Comparison of ENCODE assay signal across 18 cellular contexts in genomic region chr5:143078971-143079370, GRCh38.
DNase-seq lines count a peak whose midpoint lies in the region; ATAC-seq, FAIRE-seq and TF ChIP-seq lines count a peak whose summit lies in the region.
"Had no signal": no experiment of that assay in that cellular context is flagged by ENCODE, and none has a peak within 500 bp of the region (broad histone marks: within the 10 kb centered on the region; RNA-seq: fewer than 3 reads in every experiment).

No MANE protein-coding gene starts in this region.

- dilution Hi-C loops in keratinocyte (cut with MboI; ENCODE audit: extremely low pct_ligation_motif_present, low sequenced_read_pairs) = no loop called here

- no peak overlapping the region for H3K27ac Mint-ChIP-seq in endodermal cell
- H3K27ac Mint-ChIP-seq: CD4-positive, alpha-beta memory T cell had no signal

- 89% methylated on average over 2 of the region's 2 CpGs; no CpG with 5 or more reads in 1 of the 2 experiments for WGBS in endodermal cell (ENCODE audit: insufficient coverage in 1 of 2, insufficient read length in 1 of 2), 2 experiments
- WGBS in pancreas, 2 donors = 91 to 96% methylated on average over 2 of the region's 2 CpGs

- no peaks in the 10 kb centered on the region for H4K20me1 ChIP-seq in keratinocyte (ENCODE audit: control insufficient read depth, extremely low read depth, insufficient read depth, low read length)
- H4K20me1 ChIP-seq: BLaER1 had no signal

- no peak for ATAC-seq in pancreas
- ATAC-seq in gastrocnemius medialis = no peak
- ATAC-seq: HCT116 had no signal

- DNase-seq in cardiac muscle cell (ENCODE audit: low read depth in 1 of 2, low spot score in 1 of 2) (no peak), right atrium auricular region (ENCODE audit: low spot score) (no peak), endodermal cell (no peak), keratinocyte (ENCODE audit: low read depth, low spot score) (no peak), ureter (ENCODE audit: low spot score) (no peak), pancreas (no peak), gastrocnemius medialis (no peak)
- DNase-seq: 8988T; Calu3; CD4-positive, alpha-beta memory T cell; DMS79 treated with DMSO at 0.1 percent for 48 hours; GF-D8; GOT3; H7 had no signal

- H2AFZ ChIP-seq in keratinocyte (ENCODE audit: control insufficient read depth, low read length) = no peak overlapping the region

- FAIRE-seq in keratinocyte (lab: Jason Lieb, UNC) (peak; percentile 32), pancreas (lab: Jason Lieb, UNC) (no peak)
- FAIRE-seq: HTR-8/SVneo had no signal

- H3K9ac ChIP-seq in endodermal cell (ENCODE audit: extremely low read depth, low read length, poor library complexity, severe bottlenecking) (no peak overlapping the region), keratinocyte (ENCODE audit: control insufficient read depth, extremely low read depth, insufficient read depth, low read length) (no peak overlapping the region)
- H3K9ac ChIP-seq: BLaER1 had no signal

- H3K27ac ChIP-seq in cardiac muscle cell = peak overlapping the region; percentile 12
- H3K27ac ChIP-seq in right atrium auricular region = no peak overlapping the region
- H3K27ac ChIP-seq in endodermal cell (ENCODE audit: low read depth, low read length) = no peak overlapping the region
- no peak overlapping the region for H3K27ac ChIP-seq in keratinocyte (ENCODE audit: control insufficient read depth, insufficient read depth, low read length)
- no peak overlapping the region for H3K27ac ChIP-seq in pancreas
- no peak overlapping the region for H3K27ac ChIP-seq in gastrocnemius medialis
- H3K27ac ChIP-seq: BLaER1 had no signal

- peaks cover 36% of the 10 kb centered on the region for H3K4me1 Mint-ChIP-seq in endodermal cell
- H3K4me1 Mint-ChIP-seq: CD14-positive monocyte had no signal

- no peak overlapping the region for H3K4me3 ChIP-seq in cardiac muscle cell
- H3K4me3 ChIP-seq in right atrium auricular region = no peak overlapping the region
- peak overlapping the region; percentile 39 for H3K4me3 ChIP-seq in endodermal cell (ENCODE audit: low read length)
- no peak overlapping the region for H3K4me3 ChIP-seq in keratinocyte (ENCODE audit: control insufficient read depth in 2 of 3, extremely low read depth in 1 of 3, insufficient read depth in 2 of 3, low read depth in 1 of 3, low read length in 3 of 3)
- no peak overlapping the region for H3K4me3 ChIP-seq in pancreas
- H3K4me3 ChIP-seq in gastrocnemius medialis = no peak overlapping the region
- H3K4me3 ChIP-seq: BLaER1 had no signal

- no peaks in the 10 kb centered on the region for H3K27me3 Mint-ChIP-seq in endodermal cell (ENCODE audit: insufficient read depth)
- H3K27me3 Mint-ChIP-seq: CD4-positive, alpha-beta memory T cell had no signal

- TF ChIP-seq CTCF in cardiac muscle cell (IDR thresholded peaks at IDR 0.05; ENCODE audit: low read depth, low read length) (no peak), right atrium auricular region (IDR thresholded peaks at IDR 0.05) (no peak), endodermal cell (conservative IDR thresholded peaks at IDR 0.05) (no peak), keratinocyte (optimal IDR thresholded peaks at IDR 0.05 in 1 of 3, IDR thresholded peaks at IDR 0.05 in 1 of 3, conservative IDR thresholded peaks at IDR 0.05 in 1 of 3; ENCODE audit: extremely low read depth in 1 of 3, insufficient read depth in 2 of 3, low read length in 3 of 3) (no peak), pancreas (IDR thresholded peaks at IDR 0.05) (no peak), gastrocnemius medialis (IDR thresholded peaks at IDR 0.05 in 4 of 5, conservative IDR thresholded peaks at IDR 0.05 in 1 of 5) (no peak)

- intact Hi-C loops in pancreas (cut with DNase I) (no loop called here), gastrocnemius medialis (cut with DNase I; ENCODE audit: low total_unique reads) (no loop called here)

- no peak overlapping the region for H3K4me2 ChIP-seq in keratinocyte (ENCODE audit: control insufficient read depth, extremely low read depth, insufficient read depth, low read depth, low read length)
- H3K4me2 ChIP-seq: BLaER1 had no signal

- no peaks in the 10 kb centered on the region for H3K9me1 ChIP-seq in keratinocyte (ENCODE audit: control insufficient read depth, extremely low read depth, insufficient read depth, low read length)

- H3K4me1 ChIP-seq in cardiac muscle cell (ENCODE audit: low read depth) (peaks cover 35% of the 10 kb centered on the region), right atrium auricular region (peaks cover 0 to 25% of the 10 kb centered on the region in 2 donors), endodermal cell (ENCODE audit: control insufficient read depth, insufficient read depth, low read length) (peaks cover 24% of the 10 kb centered on the region), keratinocyte (ENCODE audit: control insufficient read depth, extremely low read depth, insufficient read depth, low read length) (peaks cover 10% of the 10 kb centered on the region), pancreas (no peaks in the 10 kb centered on the region), gastrocnemius medialis (peaks cover under 1 to 5% of the 10 kb centered on the region in 2 donors)
- H3K4me1 ChIP-seq: BLaER1 had no signal

- no peaks in the 10 kb centered on the region for H3K79me2 ChIP-seq in keratinocyte (ENCODE audit: control insufficient read depth, insufficient read depth, low read length)

- peaks cover 4% of the 10 kb centered on the region for H3K9me3 Mint-ChIP-seq in endodermal cell

- no peak for TF ChIP-seq POLR2A in gastrocnemius medialis (IDR thresholded peaks at IDR 0.05)

- no peaks in the 10 kb centered on the region for H3K9me3 ChIP-seq in cardiac muscle cell (ENCODE audit: low read depth)
- H3K9me3 ChIP-seq in right atrium auricular region = no peaks in the 10 kb centered on the region
- H3K9me3 ChIP-seq in endodermal cell (ENCODE audit: control insufficient read depth, low read length) = peaks cover 8% of the 10 kb centered on the region
- peaks cover 4% of the 10 kb centered on the region for H3K9me3 ChIP-seq in keratinocyte (ENCODE audit: control insufficient read depth, low read depth, low read length)
- H3K9me3 ChIP-seq in pancreas = no peaks in the 10 kb centered on the region
- H3K9me3 ChIP-seq in gastrocnemius medialis = no peaks in the 10 kb centered on the region
- H3K9me3 ChIP-seq: BLaER1 had no signal

- H3K27me3 ChIP-seq in cardiac muscle cell = no peaks in the 10 kb centered on the region
- H3K27me3 ChIP-seq in right atrium auricular region = no peaks in the 10 kb centered on the region
- no peaks in the 10 kb centered on the region for H3K27me3 ChIP-seq in endodermal cell (ENCODE audit: control insufficient read depth, insufficient read depth, low read length, poor library complexity, severe bottlenecking)
- H3K27me3 ChIP-seq in keratinocyte (ENCODE audit: control insufficient read depth, extremely low read depth, insufficient read depth, low read length) = no peaks in the 10 kb centered on the region
- no peaks in the 10 kb centered on the region for H3K27me3 ChIP-seq in pancreas
- H3K27me3 ChIP-seq in gastrocnemius medialis = no peaks in the 10 kb centered on the region
- H3K27me3 ChIP-seq: BLaER1 had no signal

- H3K36me3 Mint-ChIP-seq in endodermal cell (ENCODE audit: low read depth) = peaks cover 14% of the 10 kb centered on the region

- in situ Hi-C loops in gastrocnemius medialis (cut with MboI; ENCODE audit: low sequenced_read_pairs in 4 of 4) = no loop called here

- H3K36me3 ChIP-seq in cardiac muscle cell = no peaks in the 10 kb centered on the region
- H3K36me3 ChIP-seq in right atrium auricular region = peaks cover 4% of the 10 kb centered on the region
- H3K36me3 ChIP-seq in endodermal cell (ENCODE audit: control insufficient read depth, insufficient read depth, low read length) = no peaks in the 10 kb centered on the region
- H3K36me3 ChIP-seq in keratinocyte (ENCODE audit: control insufficient read depth in 2 of 2, extremely low read depth in 1 of 2, insufficient read depth in 2 of 2, low read length in 2 of 2) = no peaks in the 10 kb centered on the region
- no peaks in the 10 kb centered on the region for H3K36me3 ChIP-seq in pancreas
- H3K36me3 ChIP-seq in gastrocnemius medialis = no peaks in the 10 kb centered on the region
- H3K36me3 ChIP-seq: BLaER1 had no signal

- H3K4me3 Mint-ChIP-seq in endodermal cell = no peak overlapping the region
- H3K4me3 Mint-ChIP-seq: CD14-positive monocyte; CD4-positive, alpha-beta memory T cell had no signal
